ENCODE assay signal across 8 cellular contexts in the genomic region with DNA sequence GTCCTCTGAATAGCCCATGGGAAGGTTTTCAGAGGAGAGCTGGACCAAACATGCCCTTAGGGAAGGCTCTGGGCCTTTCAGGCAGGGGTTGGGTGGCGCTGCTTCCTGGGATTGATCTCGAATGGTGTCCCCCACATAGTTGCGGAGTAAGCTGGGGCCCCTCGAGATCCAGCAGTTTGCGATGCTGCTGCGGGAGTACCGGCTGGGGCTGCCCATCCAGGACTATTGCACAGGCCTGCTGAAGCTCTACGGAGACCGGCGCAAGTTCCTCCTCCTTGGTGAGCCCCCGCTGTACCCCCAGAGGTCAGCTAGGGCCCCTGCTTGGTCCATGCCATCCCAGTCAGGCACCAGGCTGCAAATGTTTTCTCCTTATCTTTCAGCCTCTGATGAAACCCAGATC. TPM values are rescaled to one million over a fixed set of nuclear protein-coding genes. Genes with fewer than 3 reads are reported as not detected.
"Had no signal": no experiment of that assay in that cellular context is flagged by ENCODE, and none has a peak within 500 bp of the region (broad histone marks: within the 10 kb centered on the region; RNA-seq: fewer than 3 reads in every experiment).

No MANE protein-coding gene starts in this region.

- H3K9me3 Mint-ChIP-seq: H9 had no signal

- H3K4me3 ChIP-seq: GM23338, K562 had no signal

- H2AFZ ChIP-seq: GM23338 had no signal

- DNase-seq: HCEC 1CT, IMR-90 had no signal

- H3K4me2 ChIP-seq: GM23338 had no signal

- H3K27ac Mint-ChIP-seq: GM23338, H9 had no signal

- FAIRE-seq: H1, H54, K562 had no signal

- H3K4me3 Mint-ChIP-seq: GM23338, H9 had no signal

RNA-seq across cellular contexts. Expression of a gene that starts 19.3 kb away (rescaled TPM):
- total RNA-seq: HT1080, IMR-90, K562 had no signal
- polyA plus RNA-seq: IMR-90 had no signal

RNA-seq across cellular contexts. Expression of a gene that starts 22.5 kb away (rescaled TPM):
- total RNA-seq: HT1080, IMR-90 had no signal
- polyA plus RNA-seq: GM23338, IMR-90 had no signal
